16 cellular contexts compared by ENCODE assay signal in the genomic region with DNA sequence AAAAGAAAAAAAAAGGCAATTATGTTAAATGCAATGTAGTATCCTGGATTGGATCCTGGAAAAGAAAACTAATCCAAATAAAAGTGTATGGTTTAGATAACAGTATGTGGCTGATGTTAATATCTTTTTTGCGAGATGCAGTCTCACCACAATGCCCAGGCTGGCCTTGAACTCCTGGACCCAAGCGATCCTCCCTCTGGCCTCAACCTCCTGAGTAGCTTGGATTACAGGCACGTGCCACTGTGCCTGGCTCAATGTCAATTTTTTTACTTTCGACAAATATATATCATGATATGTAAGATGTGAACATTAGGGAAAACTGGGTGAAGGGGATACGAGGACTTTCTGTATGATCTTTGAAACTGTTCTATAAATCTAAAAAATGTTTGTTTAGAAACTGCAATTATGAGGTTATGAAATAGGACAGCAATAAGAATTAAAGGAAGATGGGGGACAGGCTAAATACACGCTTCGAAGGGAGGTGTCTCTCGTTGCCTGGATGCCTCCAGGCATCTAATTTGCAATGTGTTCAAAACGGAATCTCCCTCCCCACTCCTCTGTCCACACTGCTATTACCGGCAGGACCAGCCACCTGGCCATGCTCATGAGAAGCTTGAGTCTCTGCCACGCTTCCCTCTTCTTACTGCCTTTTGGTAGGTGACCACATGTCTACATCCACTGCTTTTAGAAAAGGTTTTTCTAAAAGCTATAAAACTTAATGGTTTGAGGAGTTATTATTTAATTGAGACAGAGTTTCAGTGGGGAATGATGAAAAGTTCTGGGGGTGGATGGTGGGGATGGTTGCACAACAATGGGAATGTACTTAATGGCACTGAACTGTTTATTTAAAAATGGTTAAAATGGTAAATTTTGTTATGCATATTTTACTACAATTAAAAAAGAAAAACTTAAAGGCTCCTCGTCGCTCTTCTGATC. TPM values are rescaled to one million over a fixed set of nuclear protein-coding genes. Genes with fewer than 3 reads are reported as not detected.
DNase-seq lines count a peak whose midpoint lies in the region; ATAC-seq and TF ChIP-seq lines count a peak whose summit lies in the region.
"Had no signal": no experiment of that assay in that cellular context is flagged by ENCODE, and none has a peak within 500 bp of the region (broad histone marks: within the 10 kb centered on the region; RNA-seq: fewer than 3 reads in every experiment).

No MANE protein-coding gene starts in this region.

- BruUV-seq in MCF 10A (replicated peaks; lab: Mats Ljungman, UMichigan) (no TSS peak), IMR-90 (replicated peaks; lab: Mats Ljungman, UMichigan) (no TSS peak)

- in situ Hi-C loops in IMR-90 (cut with MboI; ENCODE audit: low sequenced_read_pairs) = no loop called here

- H3K56ac ChIP-seq in IMR-90 (ENCODE audit: extremely low read depth, insufficient read depth, low read length) = no peak overlapping the region

- H3K4me1 Mint-ChIP-seq in MCF 10A (ENCODE audit: insufficient read depth, unreplicated experiment) = peaks cover 31% of the 10 kb centered on the region
- H3K4me1 Mint-ChIP-seq in T-helper 17 cell = peaks cover 45% of the 10 kb centered on the region

- H3K14ac ChIP-seq in IMR-90 (replicated peaks; ENCODE audit: low read depth, low read length) = no peak overlapping the region

- H2AFZ ChIP-seq in IMR-90 (replicated peaks; ENCODE audit: low read length, poor library complexity) = no peak overlapping the region

- dilution Hi-C loops in IMR-90 (cut with HindIII; ENCODE audit: low sequenced_read_pairs, unreplicated experiment) = no loop called here

- H3K9me1 ChIP-seq in IMR-90 (ENCODE audit: insufficient read depth, low read length) = peaks cover 45% of the 10 kb centered on the region

- TF ChIP-seq RAD21 in IMR-90 (IDR thresholded peaks at IDR 0.05; ENCODE audit: low read length) = no peak

- H3K27ac Mint-ChIP-seq in MCF 10A (ENCODE audit: low read depth, unreplicated experiment) (no peak overlapping the region), T-helper 17 cell (peak overlapping the region; percentile 32)

- no peak overlapping the region for H4K5ac ChIP-seq in IMR-90 (ENCODE audit: low read depth, low read length)

- 74% methylated on average over 3 of the region's 13 CpGs; no CpG with 5 or more reads in 1 of the 2 experiments for WGBS in IMR-90 (ENCODE audit: extremely low coverage in 2 of 2, insufficient read length in 1 of 2), 2 experiments

- no peak overlapping the region for H2AK9ac ChIP-seq in IMR-90 (replicated peaks; ENCODE audit: low read depth, low read length, poor library complexity)

- intact Hi-C loops in MCF 10A (cut with micrococcal nuclease) = no loop called here
- intact Hi-C loops in breast epithelium (cut with DNase I; ENCODE audit: low total_unique reads) = no loop called here
- intact Hi-C loops in IMR-90 (cut with micrococcal nuclease) = no loop called here

- H3K27ac ChIP-seq in breast epithelium = no peak overlapping the region
- H3K27ac ChIP-seq in IMR-90 (ENCODE audit: insufficient read depth, low read length) = peak overlapping the region; percentile 5; the same call in 1 of the 2 replicates
- H3K27ac ChIP-seq in effector memory CD4-positive, alpha-beta T cell (ENCODE audit: insufficient read depth, low read length, poor library complexity, severe bottlenecking) = no peak overlapping the region
- H3K27ac ChIP-seq: SJCRH30 had no signal

- H3K27me3 ChIP-seq in breast epithelium (no peaks in the 10 kb centered on the region), IMR-90 (ENCODE audit: control insufficient read depth, insufficient read depth, low read length) (no peaks in the 10 kb centered on the region)
- H3K27me3 ChIP-seq in effector memory CD4-positive, alpha-beta T cell (replicated peaks; ENCODE audit: control insufficient read depth, insufficient read depth, low read length, poor library complexity, severe bottlenecking) = no peaks in the 10 kb centered on the region
- H3K27me3 ChIP-seq: SJCRH30 had no signal

- no peak overlapping the region for H4K8ac ChIP-seq in IMR-90 (ENCODE audit: low read depth in 2 of 2, low read length in 2 of 2)

- no peak overlapping the region for H3K4me3 Mint-ChIP-seq in MCF 10A (ENCODE audit: unreplicated experiment)
- H3K4me3 Mint-ChIP-seq in T-helper 17 cell = no peak overlapping the region

- ATAC-seq in IMR-90 (ENCODE audit: low read depth) (no peak), T-helper 17 cell (no peak)
- ATAC-seq: A549 had no signal

- H2BK120ac ChIP-seq in IMR-90 (ENCODE audit: low read depth, low read length) = no peak overlapping the region

- CTCF ChIA-PET in MCF 10A (lab: Yijun Ruan, JAX) (interaction anchor here (0.7 to 1.3 kb wide), 3 partner anchors 19 to 264 kb away, joined by 3 to 6 read pairs (median 4); no protein-coding TSS in a partner anchor), IMR-90 (lab: Yijun Ruan, JAX) (interaction anchor here (1.4 kb wide), 1 partner anchor 21 kb away, joined by 3 read pairs; no protein-coding TSS in a partner anchor)

- POLR2A ChIA-PET in MCF 10A (lab: Yijun Ruan, JAX) = no interaction called here
- POLR2A ChIA-PET in IMR-90 (lab: Charles Lee; ENCODE audit: unreplicated experiment) = no interaction called here

- H3K36me3 Mint-ChIP-seq in MCF 10A (ENCODE audit: insufficient read depth, unreplicated experiment) (peaks cover 7% of the 10 kb centered on the region), T-helper 17 cell (ENCODE audit: low read depth) (peaks cover 3% of the 10 kb centered on the region)

- H4K91ac ChIP-seq in IMR-90 (ENCODE audit: insufficient read depth, low read depth, low read length) = no peak overlapping the region

- no peak overlapping the region for H2BK5ac ChIP-seq in IMR-90 (ENCODE audit: low read depth, low read length, poor library complexity, severe bottlenecking)

- H3K79me1 ChIP-seq in IMR-90 (ENCODE audit: low read depth in 1 of 2, low read length in 2 of 2) = peaks cover 42 to 90% of the 10 kb centered on the region in 2 experiments

- peaks cover 0 to 7% of the 10 kb centered on the region in 2 donors for H3K4me1 ChIP-seq in breast epithelium
- H3K4me1 ChIP-seq in IMR-90 (ENCODE audit: control insufficient read depth, insufficient read depth, low read length) = peaks cover 25% of the 10 kb centered on the region
- no peaks in the 10 kb centered on the region for H3K4me1 ChIP-seq in effector memory CD4-positive, alpha-beta T cell (ENCODE audit: control insufficient read depth, insufficient read depth, low read length, poor library complexity, severe bottlenecking)
- H3K4me1 ChIP-seq: SJCRH30 had no signal

- DNase-seq in MCF 10A (ENCODE audit: unreplicated experiment) = peak; percentile 41
- no peak for DNase-seq in breast epithelium (ENCODE audit: low spot score in 2 of 2)
- DNase-seq in IMR-90 = no peak
- no peak for DNase-seq in T-helper 17 cell
- DNase-seq in renal cortical epithelial cell (ENCODE audit: low read depth) = peak; percentile 60
- no peak for DNase-seq in NK-92 treated with Interleukin-12 subunit alpha and Interleukin-12 subunit beta, amount 100 ng/mL, for 24 hours (lab: John Stamatoyannopoulos, UW)
- DNase-seq in effector memory CD4-positive, alpha-beta T cell = no peak
- DNase-seq: Caco-2, GDM1, NCI-H446, NCI-H82, RPMI8226, SJCRH30, SW 1271 had no signal

- H3K4ac ChIP-seq in IMR-90 (ENCODE audit: low read depth, low read length) = no peak overlapping the region

- no peaks in the 10 kb centered on the region for H3K36me3 ChIP-seq in breast epithelium
- peaks cover 4% of the 10 kb centered on the region; the same call in 1 of the 2 replicates for H3K36me3 ChIP-seq in IMR-90 (ENCODE audit: control insufficient read depth, insufficient read depth, low read length)
- H3K36me3 ChIP-seq in effector memory CD4-positive, alpha-beta T cell (ENCODE audit: control insufficient read depth, insufficient read depth, low read length) = peaks cover 5% of the 10 kb centered on the region

- no peak overlapping the region; the same call in 1 of the 2 replicates for H3K18ac ChIP-seq in IMR-90 (ENCODE audit: low read depth, low read length)

- H3K4me3 ChIP-seq in breast epithelium (no peak overlapping the region), IMR-90 (ENCODE audit: insufficient read depth, low read depth, low read length) (no peak overlapping the region)
- no peak overlapping the region for H3K4me3 ChIP-seq in effector memory CD4-positive, alpha-beta T cell (ENCODE audit: insufficient read depth, low read depth, low read length, poor library complexity, severe bottlenecking)
- H3K4me3 ChIP-seq: A549, SJCRH30 had no signal

- peaks cover 83% of the 10 kb centered on the region for H4K20me1 ChIP-seq in IMR-90 (ENCODE audit: insufficient read depth, low read length)

- no peak overlapping the region for H2AK5ac ChIP-seq in IMR-90 (ENCODE audit: low read depth, low read length)

- H3K27me3 Mint-ChIP-seq in MCF 10A (ENCODE audit: insufficient read depth, unreplicated experiment) (no peaks in the 10 kb centered on the region), T-helper 17 cell (no peaks in the 10 kb centered on the region)

- H3K4me2 ChIP-seq in IMR-90 (ENCODE audit: low read depth, low read length) = peak overlapping the region; percentile 55; the same call in 1 of the 2 replicates
- H3K4me2 ChIP-seq: A549 had no signal

- no peak for TF ChIP-seq CTCF in MCF 10A (IDR thresholded peaks at IDR 0.05; ENCODE audit: unreplicated experiment)
- no peak for TF ChIP-seq CTCF in breast epithelium (IDR thresholded peaks at IDR 0.05)
- TF ChIP-seq CTCF in IMR-90 (conservative IDR thresholded peaks at IDR 0.05; ENCODE audit: low read depth, low read length) = no peak

- no peak overlapping the region for H3K9ac ChIP-seq in IMR-90 (ENCODE audit: low read depth, low read length)

- TF ChIP-seq POLR2A in breast epithelium (IDR thresholded peaks at IDR 0.05) = no peak
- TF ChIP-seq POLR2A in IMR-90 (IDR thresholded peaks at IDR 0.05; ENCODE audit: low read depth, low read length) = no peak

- H3K9me3 ChIP-seq in breast epithelium (no peaks in the 10 kb centered on the region), IMR-90 (ENCODE audit: control insufficient read depth, insufficient read depth, low read length) (no peaks in the 10 kb centered on the region), T-helper 17 cell (ENCODE audit: control insufficient read depth, low read length, poor library complexity, severe bottlenecking) (no peaks in the 10 kb centered on the region)
- no peaks in the 10 kb centered on the region for H3K9me3 ChIP-seq in effector memory CD4-positive, alpha-beta T cell (ENCODE audit: control insufficient read depth, low read length)
- H3K9me3 ChIP-seq: A549, Caco-2, SJCRH30 had no signal

- no peaks in the 10 kb centered on the region for H3K9me3 Mint-ChIP-seq in MCF 10A (ENCODE audit: unreplicated experiment)

- H2BK20ac ChIP-seq in IMR-90 (ENCODE audit: low read depth, low read length) = no peak overlapping the region; the same call in 1 of the 2 replicates

- H2BK15ac ChIP-seq in IMR-90 (ENCODE audit: low read depth, low read length) = no peak overlapping the region

- H3K23ac ChIP-seq in IMR-90 (ENCODE audit: low read depth, low read length) = no peak overlapping the region

RNA-seq across cellular contexts. Expression of a gene that starts 15.2 kb away (rescaled TPM):
- total RNA-seq in MCF 10A (2022) = 16.2 and 19.5 TPM in 2 replicates
- total RNA-seq in breast epithelium = 10 to 100 TPM; 17.4 to 22.5 (median 17.7) TPM
- 17.6 and 20.0 TPM in 2 replicates for total RNA-seq in IMR-90 (2012; rRNA removed)
- polyA plus RNA-seq in IMR-90 (2012; rRNA removed) = 14.3 and 17.6 TPM in 2 replicates
- 9.1 and 12.2 TPM in 2 replicates for polyA plus RNA-seq in IMR-90 (2012; cell fraction: cytosol; rRNA removed)
- polyA plus RNA-seq in IMR-90 (2012; cell fraction: nucleus; rRNA removed; ENCODE audit: low replicate concordance) = 43.5 and 62.5 TPM in 2 replicates
- total RNA-seq in T-helper 17 cell = 10 to 100 TPM; 29.1 to 38.9 TPM
- 9.9 and 36.8 TPM in 2 replicates for total RNA-seq in renal cortical epithelial cell

RNA-seq across cellular contexts. Expression of a gene that starts 29.7 kb away (rescaled TPM):
- total RNA-seq in MCF 10A (2022) = not detected in 2 replicates
- total RNA-seq in breast epithelium = not detected
- total RNA-seq in IMR-90 (2012; rRNA removed) = not detected in 2 replicates
- 0.19 and 0.21 TPM in 2 replicates for polyA plus RNA-seq in IMR-90 (2012; rRNA removed)
- polyA plus RNA-seq in IMR-90 (2012; cell fraction: cytosol; rRNA removed) = 0.08 and 0.32 TPM in 2 replicates
- polyA plus RNA-seq in IMR-90 (2012; cell fraction: nucleus; rRNA removed; ENCODE audit: low replicate concordance) = 0.92 and 1.8 TPM in 2 replicates
- not detected for total RNA-seq in T-helper 17 cell
- total RNA-seq in renal cortical epithelial cell = 0.10 TPM in 1 of 2 replicates, not detected in the other
- total RNA-seq: Caco-2, LHCN-M2 had no signal

RNA-seq across cellular contexts. Expression of a gene that starts 53.3 kb away (rescaled TPM):
- total RNA-seq in MCF 10A (2022) (7.1 and 12.6 TPM in 2 replicates), breast epithelium (10 to 100 TPM in 2 of 3 donors, 1 to 10 TPM in 1; 9.6 to 28.5 (median 23.0) TPM), IMR-90 (2012; rRNA removed) (44.4 and 45.8 TPM in 2 replicates), T-helper 17 cell (1 to 10 TPM; 2.4 to 6.0 TPM), renal cortical epithelial cell (16.5 and 118 TPM in 2 replicates)
- polyA plus RNA-seq in IMR-90 (2012; rRNA removed) = 82.7 and 94.2 TPM in 2 replicates
- 89.5 and 99.7 TPM in 2 replicates for polyA plus RNA-seq in IMR-90 (2012; cell fraction: cytosol; rRNA removed)
- polyA plus RNA-seq in IMR-90 (2012; cell fraction: nucleus; rRNA removed; ENCODE audit: low replicate concordance) = 571 and 890 TPM in 2 replicates

Comparison
In these comparisons a context has a peak if more than half of its experiments do, and no peak if none do; other contexts are left out.
1. DNase-seq: peak in MCF 10A (single experiment) and renal cortical epithelial cell (single experiment); none in breast epithelium (0 of 2), IMR-90 (single experiment), T-helper 17 cell (0 of 3), NK-92 treated with Interleukin-12 subunit alpha and Interleukin-12 subunit beta, amount 100 ng/mL, for 24 hours (single experiment) and effector memory CD4-positive, alpha-beta T cell (0 of 3).